ENCODE assay signal across 1 cellular context in the genomic region with DNA sequence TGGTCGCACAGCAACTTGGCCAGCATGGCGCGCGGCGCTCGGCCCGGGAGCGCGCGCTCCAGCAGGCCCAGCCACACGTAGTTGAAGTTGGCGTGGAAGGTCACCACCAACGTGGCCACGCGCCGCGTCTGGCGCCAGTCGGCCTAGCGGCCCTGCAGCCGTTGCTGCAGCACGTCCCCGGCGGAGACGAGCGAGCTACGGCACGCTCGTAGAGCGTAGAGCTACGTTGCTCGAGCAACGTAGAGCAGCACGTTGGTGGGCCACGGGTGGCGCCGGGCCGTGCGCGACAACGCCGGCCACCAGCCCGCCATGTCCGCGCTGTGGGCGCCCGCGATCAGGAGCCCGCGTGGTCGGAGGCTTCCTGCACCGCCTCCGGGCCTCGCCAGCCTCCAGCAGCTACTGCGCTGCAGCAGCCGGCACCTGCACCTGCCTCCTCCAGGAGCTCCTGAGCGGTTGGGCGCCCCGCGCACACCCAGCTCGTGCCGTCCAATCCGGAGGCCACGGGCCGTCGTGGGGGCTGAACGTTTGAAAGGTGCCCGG.
A peak's percentile ranks its signal among the peaks of the same experiment; 100 is the strongest.
TF ChIP-seq lines count a peak whose summit lies in the region.

No MANE protein-coding gene starts in this region.

TF ChIP-seq in K562, 482 proteins besides CTCF, POLR2A, EP300 and RAD21:
- TF ChIP-seq, protein P1, sequence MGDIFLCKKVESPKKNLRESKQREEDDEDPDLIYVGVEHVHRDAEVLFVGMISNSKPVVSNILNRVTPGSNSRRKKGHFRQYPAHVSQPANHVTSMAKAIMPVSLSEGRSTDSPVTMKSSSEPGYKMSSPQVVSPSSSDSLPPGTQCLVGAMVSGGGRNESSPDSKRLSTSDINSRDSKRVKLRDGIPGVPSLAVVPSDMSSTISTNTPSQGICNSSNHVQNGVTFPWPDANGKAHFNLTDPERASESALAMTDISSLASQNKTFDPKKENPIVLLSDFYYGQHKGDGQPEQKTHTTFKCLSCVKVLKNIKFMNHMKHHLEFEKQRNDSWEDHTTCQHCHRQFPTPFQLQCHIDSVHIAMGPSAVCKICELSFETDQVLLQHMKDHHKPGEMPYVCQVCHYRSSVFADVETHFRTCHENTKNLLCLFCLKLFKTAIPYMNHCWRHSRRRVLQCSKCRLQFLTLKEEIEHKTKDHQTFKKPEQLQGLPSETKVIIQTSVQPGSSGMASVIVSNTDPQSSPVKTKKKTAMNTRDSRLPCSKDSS (IDR thresholded peaks at IDR 0.05; ENCODE audit: low read depth, partially characterized antibody), result no peak
- TF ChIP-seq, protein P2, sequence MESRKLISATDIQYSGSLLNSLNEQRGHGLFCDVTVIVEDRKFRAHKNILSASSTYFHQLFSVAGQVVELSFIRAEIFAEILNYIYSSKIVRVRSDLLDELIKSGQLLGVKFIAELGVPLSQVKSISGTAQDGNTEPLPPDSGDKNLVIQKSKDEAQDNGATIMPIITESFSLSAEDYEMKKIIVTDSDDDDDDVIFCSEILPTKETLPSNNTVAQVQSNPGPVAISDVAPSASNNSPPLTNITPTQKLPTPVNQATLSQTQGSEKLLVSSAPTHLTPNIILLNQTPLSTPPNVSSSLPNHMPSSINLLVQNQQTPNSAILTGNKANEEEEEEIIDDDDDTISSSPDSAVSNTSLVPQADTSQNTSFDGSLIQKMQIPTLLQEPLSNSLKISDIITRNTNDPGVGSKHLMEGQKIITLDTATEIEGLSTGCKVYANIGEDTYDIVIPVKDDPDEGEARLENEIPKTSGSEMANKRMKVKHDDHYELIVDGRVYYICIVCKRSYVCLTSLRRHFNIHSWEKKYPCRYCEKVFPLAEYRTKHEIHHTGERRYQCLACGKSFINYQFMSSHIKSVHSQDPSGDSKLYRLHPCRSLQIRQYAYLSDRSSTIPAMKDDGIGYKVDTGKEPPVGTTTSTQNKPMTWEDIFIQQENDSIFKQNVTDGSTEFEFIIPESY (CRISPR knock-in tag; IDR thresholded peaks at IDR 0.05), result peak; percentile 51; the same call in 1 of the 2 replicates
